ENCODE assay signal across 8 cellular contexts in genomic region chr1:183281553-183282091, GRCh38.
DNase-seq lines count a peak whose midpoint lies in the region; ATAC-seq, FAIRE-seq and TF ChIP-seq lines count a peak whose summit lies in the region.

No MANE protein-coding gene starts in this region.

- 18% methylated on average over 11 of the region's 12 CpGs for WGBS in esophagus muscularis mucosa

- H3K27ac ChIP-seq in OCI-LY1 (ENCODE audit: low read depth, low read length, poor library complexity, severe bottlenecking) (no peak overlapping the region), esophagus muscularis mucosa (replicated peaks in 1 of 4) (peak overlapping the region; percentile 56 to 77 (median 62))

- H3K27me3 Mint-ChIP-seq in naive B cell = peaks cover 15 to 35% (median 22%) of the 10 kb centered on the region in 3 donors

- peaks cover 0 to 4% (median 4%) of the 10 kb centered on the region in 3 donors for H3K4me1 Mint-ChIP-seq in naive B cell

- H4K20me1 ChIP-seq in OCI-LY1 (ENCODE audit: insufficient read depth, low read length) = no peaks in the 10 kb centered on the region

- H3K36me3 Mint-ChIP-seq in naive B cell = no peaks in the 10 kb centered on the region

- TF ChIP-seq POLR2A in esophagus muscularis mucosa (IDR thresholded peaks at IDR 0.05; ENCODE audit: low read depth) = no peak

- peak; percentile 90 for FAIRE-seq in GM19239 (lab: Jason Lieb, UNC)

- H3K4me1 ChIP-seq in OCI-LY1 (ENCODE audit: insufficient read depth, low read length, severe bottlenecking) = no peaks in the 10 kb centered on the region
- peaks cover 34 to 42% (median 40%) of the 10 kb centered on the region in 4 donors for H3K4me1 ChIP-seq in esophagus muscularis mucosa

- H3K9me3 ChIP-seq in OCI-LY1 (ENCODE audit: low read length) = no peaks in the 10 kb centered on the region
- H3K9me3 ChIP-seq in esophagus muscularis mucosa = no peaks in the 10 kb centered on the region

- H3K27me3 ChIP-seq in OCI-LY1 (ENCODE audit: insufficient read depth, low read length) (peaks cover 3% of the 10 kb centered on the region; the same call in 1 of the 2 replicates), esophagus muscularis mucosa (no peaks in the 10 kb centered on the region)

- intact Hi-C loops in esophagus muscularis mucosa (cut with DNase I) = loop anchor here (1.0 to 5.0 kb wide), 3 partner anchors 37 to 261 kb away; partner anchors contain the start of gene SMG7

- H3K9me3 Mint-ChIP-seq in naive B cell = no peaks in the 10 kb centered on the region

- H3K4me3 Mint-ChIP-seq in naive B cell = no peak overlapping the region

- no peaks in the 10 kb centered on the region for H3F3A ChIP-seq in OCI-LY1 (ENCODE audit: insufficient read depth, low read length)

- H3K36me3 ChIP-seq in OCI-LY1 (ENCODE audit: insufficient read depth, low read length) (no peaks in the 10 kb centered on the region), esophagus muscularis mucosa (no peaks in the 10 kb centered on the region)

- no peak overlapping the region for H3K4me3 ChIP-seq in AG09309 (ENCODE audit: control insufficient read depth, low read depth, low read length)
- no peak overlapping the region for H3K4me3 ChIP-seq in OCI-LY1 (ENCODE audit: low read depth, low read length, poor library complexity, severe bottlenecking)
- peak overlapping the region in 2 of 4 donors; percentile 16 to 20 for H3K4me3 ChIP-seq in esophagus muscularis mucosa

- no peaks in the 10 kb centered on the region for H3K79me2 ChIP-seq in OCI-LY1 (ENCODE audit: insufficient read depth, low read length)

- H3K9ac ChIP-seq in OCI-LY1 (ENCODE audit: low read length) = no peak overlapping the region

- TF ChIP-seq EP300 in esophagus muscularis mucosa (IDR thresholded peaks at IDR 0.05) = no peak

- H3K27ac Mint-ChIP-seq in naive B cell = peak overlapping the region in 1 of 6 donors; percentile 81

- no peak overlapping the region for H3K4me2 ChIP-seq in OCI-LY1 (ENCODE audit: low read length)

- DNase-seq in AG09309 (ENCODE audit: low read depth) (no peak), GM19239 (ENCODE audit: insufficient read length, low spot score) (peak; percentile 62), HuH-7 (ENCODE audit: low spot score) (peak; percentile 69), activated T-cell treated with anti-CD3 and anti-CD28 coated beads for 24 hours (ENCODE audit: low read depth) (peak; percentile 60), esophagus muscularis mucosa (ENCODE audit: extremely low spot score) (peak; percentile 98), naive B cell (peak; percentile 44)
- peak; percentile 54 for DNase-seq in stimulated activated CD8-positive, alpha-beta memory T cell treated with anti-CD3 and anti-CD28 coated beads, Interleukin-7, amount 100 ng/mL, for 24 hours (ENCODE audit: low read depth)

- no peaks in the 10 kb centered on the region for H3K9me2 ChIP-seq in OCI-LY1 (ENCODE audit: low read depth, low read length)

- no peak overlapping the region for H2AFZ ChIP-seq in OCI-LY1 (ENCODE audit: low read length)

- TF ChIP-seq CTCF in AG09309 (IDR thresholded peaks at IDR 0.05; ENCODE audit: control insufficient read depth, insufficient read depth, low read depth, low read length, missing control alignments) (peak; percentile 87), OCI-LY1 (IDR thresholded peaks at IDR 0.05; ENCODE audit: low read length) (peak; percentile 87), esophagus muscularis mucosa (IDR thresholded peaks at IDR 0.05) (peak; percentile 96 to 97 (median 97))

- ATAC-seq in naive B cell (ENCODE audit: low read depth in 2 of 2) = peak; percentile 53 to 66
